In genomic region chr3:195863121-195864061, GRCh38 we compare ENCODE assay signal across 8 cellular contexts. TPM values are rescaled to one million over a fixed set of nuclear protein-coding genes. Genes with fewer than 3 reads are reported as not detected.
DNase-seq lines count a peak whose midpoint lies in the region; ATAC-seq and TF ChIP-seq lines count a peak whose summit lies in the region.

No MANE protein-coding gene starts in this region.

- in situ Hi-C loops in ACHN (cut with HindIII; ENCODE audit: low pct_ligation_motif_present, low pct_unique_long_range_greater_than_20kb, low sequenced_read_pairs): no loop called here

- DNase-seq in ACHN (peak; percentile 41), NCI-H446 treated with DMSO at 0.1 percent for 48 hours (lab: John Stamatoyannopoulos, UW) (peak; percentile 8), dermis blood vessel endothelial cell (peak; percentile 94), lower lobe of right lung (peak; percentile 92)
- peak; percentile 50 to 54 for DNase-seq in activated CD4-positive, alpha-beta T cell treated with anti-CD3 and anti-CD28 coated beads, Interleukin-2, amount 50 U/mL, for 4 hours
- peak in 2 of 3 donors; percentile 34 to 52 for DNase-seq in stimulated activated CD4-positive, alpha-beta T cell treated with anti-CD3 and anti-CD28 coated beads, TNF-alpha, amount 100 ng/mL, for 1 hour (ENCODE audit: low read depth in 3 of 3, low spot score in 1 of 3)

- H3K4me1 ChIP-seq in lower lobe of right lung: peaks cover 8% of the 10 kb centered on the region

- ATAC-seq in GM19351 (IDR thresholded peaks at IDR 0.05; ENCODE audit: unreplicated experiment): peak; percentile 84
- ATAC-seq in lower lobe of right lung: peak; percentile 94 to 97
- no peak for ATAC-seq in HG03460 (IDR thresholded peaks at IDR 0.05; ENCODE audit: unreplicated experiment)

- peaks cover 30% of the 10 kb centered on the region for H3K36me3 ChIP-seq in lower lobe of right lung

- no peak overlapping the region for H3K4me3 ChIP-seq in lower lobe of right lung

- peaks cover 4% of the 10 kb centered on the region for H3K27me3 ChIP-seq in lower lobe of right lung (ENCODE audit: low read depth)

- no peak overlapping the region for H3K27ac ChIP-seq in lower lobe of right lung

- peak; percentile 96 for TF ChIP-seq CTCF in lower lobe of right lung (IDR thresholded peaks at IDR 0.05)

- no peaks in the 10 kb centered on the region for H3K9me3 ChIP-seq in lower lobe of right lung

- intact Hi-C loops in lower lobe of right lung (cut with DNase I): no loop called here

RNA-seq across cellular contexts. Expression of gene TNK2, which starts 45.0 kb away (rescaled TPM):
- 16.6 and 20.1 TPM in 2 replicates for total RNA-seq in dermis blood vessel endothelial cell
- 56.7 TPM for total RNA-seq in lower lobe of right lung

RNA-seq across cellular contexts. Expression of gene MUC4, which starts 51.7 kb away (rescaled TPM):
- total RNA-seq in dermis blood vessel endothelial cell: 0.17 TPM in 1 of 2 replicates, not detected in the other
- total RNA-seq in lower lobe of right lung: 7.9 TPM

Comparison
In these comparisons a context has a peak if more than half of its experiments do, and no peak if none do; other contexts are left out.
1. DNase-seq: peak in every context shown above with its lines; median percentile 94 in dermis blood vessel endothelial cell; 92 in lower lobe of right lung; 52 in activated CD4-positive, alpha-beta T cell treated with anti-CD3 and anti-CD28 coated beads, Interleukin-2, amount 50 U/mL, for 4 hours; 43 in stimulated activated CD4-positive, alpha-beta T cell treated with anti-CD3 and anti-CD28 coated beads, TNF-alpha, amount 100 ng/mL, for 1 hour; 41 in ACHN; 8 in NCI-H446 treated with DMSO at 0.1 percent for 48 hours.